Comparison of ENCODE assay signal across 28 cellular contexts in genomic region chr1:5367306-5367705, GRCh38.
"Had no signal": no experiment of that assay in that cellular context is flagged by ENCODE, and none has a peak within 500 bp of the region (broad histone marks: within the 10 kb centered on the region; RNA-seq: fewer than 3 reads in every experiment).

No MANE protein-coding gene starts in this region.

- H3K36me3 ChIP-seq: ovary, right lobe of liver, spleen, thoracic aorta, thyroid gland, tibial nerve, upper lobe of left lung, vagina had no signal

- H3K4me3 ChIP-seq: ovary, psoas muscle, right lobe of liver, skin epidermis, smooth muscle cell, spleen, thoracic aorta, thyroid gland, tibial nerve, upper lobe of left lung, vagina had no signal

- H3K4me1 Mint-ChIP-seq: nephron; stimulated activated memory B cell treated with anti-CD40 and anti-IgM and Interleukin-4, amounts not matched to agents 10 μg/mL and 1 μg/mL and 100 μg/mL, for 72 hours had no signal

- ATAC-seq: naive thymus-derived CD4-positive, alpha-beta T cell; natural killer cell; psoas muscle; right cardiac atrium; right lobe of liver; stimulated activated memory B cell treated with anti-CD40 and anti-IgM and Interleukin-4, amounts not matched to agents 10 μg/mL and 1 μg/mL and 100 μg/mL, for 72 hours; stimulated activated naive CD8-positive, alpha-beta T cell treated with anti-CD3 and anti-CD28 coated beads, Interleukin-15, amount 100 ng/mL, for 72 hours; stimulated activated naive CD8-positive, alpha-beta T cell treated with anti-CD3 and anti-CD28 coated beads, Interleukin-15, Interleukin-2, amounts not matched to agents 100 U/mL and 50 U/mL, for 24 hours had no signal

- H2AFZ ChIP-seq: parathyroid adenoma had no signal

- H3K36me3 Mint-ChIP-seq: natural killer cell; stimulated activated memory B cell treated with anti-CD40 and anti-IgM and Interleukin-4, amounts not matched to agents 10 μg/mL and 1 μg/mL and 100 μg/mL, for 72 hours had no signal

- H3K27ac ChIP-seq: ovary, parathyroid adenoma, psoas muscle, right lobe of liver, skin epidermis, spleen, thoracic aorta, thyroid gland, tibial nerve, upper lobe of left lung, vagina had no signal

- H3K79me2 ChIP-seq: parathyroid adenoma had no signal

- H3K4me2 ChIP-seq: smooth muscle cell had no signal

- H3K9me3 ChIP-seq: ovary, psoas muscle, right lobe of liver, thoracic aorta, thyroid gland, tibial nerve, upper lobe of left lung, vagina had no signal

- H3K9me3 Mint-ChIP-seq: natural killer cell; stimulated activated memory B cell treated with anti-CD40 and anti-IgM and Interleukin-4, amounts not matched to agents 10 μg/mL and 1 μg/mL and 100 μg/mL, for 72 hours had no signal

- H3K9ac ChIP-seq: parathyroid adenoma had no signal

- DNase-seq: naive thymus-derived CD4-positive, alpha-beta T cell; natural killer cell; occipital lobe; ovary; psoas muscle; right cardiac atrium; right lobe of liver; spleen; stimulated activated CD4-positive, alpha-beta T cell treated with anti-CD3 and anti-CD28 coated beads, Interleukin-12 subunit alpha, Interleukin-12 subunit beta, amount 100 ng/mL, for 4 hours; stimulated activated CD4-positive, alpha-beta T cell treated with anti-CD3 and anti-CD28 coated beads, Interleukin-1b, Interleukin-23, amount 100 ng/mL, for 48 hours; stimulated activated CD4-positive, alpha-beta T cell treated with anti-CD3 and anti-CD28 coated beads, Interleukin-4, amount 100 ng/mL, for 1 hour; stimulated activated CD4-positive, alpha-beta T cell treated with anti-CD3 and anti-CD28 coated beads, Interleukin-4, amount 100 ng/mL, for 4 hours; stimulated activated CD8-positive, alpha-beta memory T cell treated with anti-CD3 and anti-CD28 coated beads, Interleukin-4, amount 100 ng/mL, for 48 hours; stimulated activated naive CD4-positive, alpha-beta T cell; stimulated activated naive CD8-positive, alpha-beta T cell treated with anti-CD3 and anti-CD28 coated beads, Interleukin-15, amount 100 ng/mL, for 72 hours; stimulated activated naive CD8-positive, alpha-beta T cell treated with anti-CD3 and anti-CD28 coated beads, Interleukin-15, Interleukin-2, amounts not matched to agents 100 U/mL and 50 U/mL, for 24 hours; thyroid gland; trophoblast cell; upper lobe of left lung had no signal

- H3K27ac Mint-ChIP-seq: naive thymus-derived CD4-positive, alpha-beta T cell; natural killer cell; progenitor cell of endocrine pancreas; stimulated activated memory B cell treated with anti-CD40 and anti-IgM and Interleukin-4, amounts not matched to agents 10 μg/mL and 1 μg/mL and 100 μg/mL, for 72 hours; stimulated activated naive CD8-positive, alpha-beta T cell treated with anti-CD3 and anti-CD28 coated beads, Interleukin-15, amount 100 ng/mL, for 72 hours had no signal

- H3K4me3 Mint-ChIP-seq: naive thymus-derived CD4-positive, alpha-beta T cell; natural killer cell; nephron; stimulated activated memory B cell treated with anti-CD40 and anti-IgM and Interleukin-4, amounts not matched to agents 10 μg/mL and 1 μg/mL and 100 μg/mL, for 72 hours; stimulated activated naive CD8-positive, alpha-beta T cell treated with anti-CD3 and anti-CD28 coated beads, Interleukin-15, amount 100 ng/mL, for 72 hours had no signal

- H3K4me1 ChIP-seq: parathyroid adenoma, psoas muscle, right lobe of liver, spleen, tibial nerve, upper lobe of left lung, vagina had no signal

- H3K27me3 ChIP-seq: ovary, right lobe of liver, thyroid gland, tibial nerve, upper lobe of left lung, vagina had no signal
